In the genomic region with DNA sequence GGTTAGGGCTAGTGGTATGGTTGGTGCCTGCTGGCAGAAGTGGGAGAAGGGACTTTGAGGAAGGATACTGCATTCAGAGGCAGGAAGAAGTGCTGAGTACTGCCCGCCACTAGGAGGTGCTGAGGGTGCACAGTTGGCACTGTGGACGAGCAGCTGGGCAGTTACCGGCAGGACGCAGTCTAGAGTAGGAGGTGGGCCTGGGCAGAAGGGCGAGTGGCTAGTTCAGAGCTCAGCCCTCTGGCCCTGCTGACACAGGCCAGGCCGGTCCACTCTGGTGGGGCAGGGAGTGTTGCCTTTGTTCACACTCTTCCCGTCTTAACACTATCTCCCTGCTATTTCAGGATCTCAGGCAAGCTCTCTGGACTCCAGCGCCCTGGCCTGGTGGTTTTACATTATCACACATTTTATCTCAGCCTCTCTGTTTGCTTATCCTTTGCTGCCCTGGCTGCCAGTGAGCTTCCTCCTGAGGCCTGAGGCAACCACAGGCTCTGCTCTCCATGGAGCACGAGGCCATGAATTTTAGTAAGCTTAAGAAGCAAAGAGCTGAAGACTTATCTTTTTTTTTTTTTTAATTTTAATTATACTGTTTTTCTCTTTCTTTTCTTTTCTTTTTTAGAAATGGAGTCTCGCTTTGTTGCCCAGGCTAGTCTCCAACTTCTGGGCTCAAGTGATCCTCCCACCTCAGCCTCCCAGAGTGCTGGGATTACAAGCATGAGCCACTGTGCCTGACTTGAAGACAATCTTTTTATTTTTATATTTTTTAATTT, we compare ENCODE assay signal across 1 cellular context.
A peak's percentile ranks its signal among the peaks of the same experiment; 100 is the strongest.
TF ChIP-seq lines count a peak whose summit lies in the region.

No MANE protein-coding gene starts in this region.

TF ChIP-seq in HEK293, 187 proteins besides CTCF, POLR2A, EP300 and RAD21 (continued from another document and continues in another):
- TF ChIP-seq, protein P1, sequence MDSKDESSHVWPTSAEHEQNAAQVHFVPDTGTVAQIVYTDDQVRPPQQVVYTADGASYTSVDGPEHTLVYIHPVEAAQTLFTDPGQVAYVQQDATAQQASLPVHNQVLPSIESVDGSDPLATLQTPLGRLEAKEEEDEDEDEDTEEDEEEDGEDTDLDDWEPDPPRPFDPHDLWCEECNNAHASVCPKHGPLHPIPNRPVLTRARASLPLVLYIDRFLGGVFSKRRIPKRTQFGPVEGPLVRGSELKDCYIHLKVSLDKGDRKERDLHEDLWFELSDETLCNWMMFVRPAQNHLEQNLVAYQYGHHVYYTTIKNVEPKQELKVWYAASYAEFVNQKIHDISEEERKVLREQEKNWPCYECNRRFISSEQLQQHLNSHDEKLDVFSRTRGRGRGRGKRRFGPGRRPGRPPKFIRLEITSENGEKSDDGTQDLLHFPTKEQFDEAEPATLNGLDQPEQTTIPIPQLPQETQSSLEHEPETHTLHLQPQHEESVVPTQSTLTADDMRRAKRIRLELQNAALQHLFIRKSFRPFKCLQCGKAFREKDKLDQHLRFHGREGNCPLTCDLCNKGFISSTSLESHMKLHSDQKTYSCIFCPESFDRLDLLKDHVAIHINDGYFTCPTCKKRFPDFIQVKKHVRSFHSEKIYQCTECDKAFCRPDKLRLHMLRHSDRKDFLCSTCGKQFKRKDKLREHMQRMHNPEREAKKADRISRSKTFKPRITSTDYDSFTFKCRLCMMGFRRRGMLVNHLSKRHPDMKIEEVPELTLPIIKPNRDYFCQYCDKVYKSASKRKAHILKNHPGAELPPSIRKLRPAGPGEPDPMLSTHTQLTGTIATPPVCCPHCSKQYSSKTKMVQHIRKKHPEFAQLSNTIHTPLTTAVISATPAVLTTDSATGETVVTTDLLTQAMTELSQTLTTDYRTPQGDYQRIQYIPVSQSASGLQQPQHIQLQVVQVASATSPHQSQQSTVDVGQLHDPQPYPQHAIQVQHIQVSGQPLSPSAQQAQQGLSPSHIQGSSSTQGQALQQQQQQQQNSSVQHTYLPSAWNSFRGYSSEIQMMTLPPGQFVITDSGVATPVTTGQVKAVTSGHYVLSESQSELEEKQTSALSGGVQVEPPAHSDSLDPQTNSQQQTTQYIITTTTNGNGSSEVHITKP (tag by site-specific recombination; IDR thresholded peaks at IDR 0.05): 0 out of 2 replicates have a peak, but pooled peaks have one; percentile 29
- no peak for TF ChIP-seq ZNF785 (tag by site-specific recombination; IDR thresholded peaks at IDR 0.05)
- TF ChIP-seq, protein P2, sequence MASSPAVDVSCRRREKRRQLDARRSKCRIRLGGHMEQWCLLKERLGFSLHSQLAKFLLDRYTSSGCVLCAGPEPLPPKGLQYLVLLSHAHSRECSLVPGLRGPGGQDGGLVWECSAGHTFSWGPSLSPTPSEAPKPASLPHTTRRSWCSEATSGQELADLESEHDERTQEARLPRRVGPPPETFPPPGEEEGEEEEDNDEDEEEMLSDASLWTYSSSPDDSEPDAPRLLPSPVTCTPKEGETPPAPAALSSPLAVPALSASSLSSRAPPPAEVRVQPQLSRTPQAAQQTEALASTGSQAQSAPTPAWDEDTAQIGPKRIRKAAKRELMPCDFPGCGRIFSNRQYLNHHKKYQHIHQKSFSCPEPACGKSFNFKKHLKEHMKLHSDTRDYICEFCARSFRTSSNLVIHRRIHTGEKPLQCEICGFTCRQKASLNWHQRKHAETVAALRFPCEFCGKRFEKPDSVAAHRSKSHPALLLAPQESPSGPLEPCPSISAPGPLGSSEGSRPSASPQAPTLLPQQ (tag by site-specific recombination; IDR thresholded peaks at IDR 0.05): no peak
- no peak for TF ChIP-seq YY1 (tag by site-specific recombination; IDR thresholded peaks at IDR 0.05)
- TF ChIP-seq ELK4 (IDR thresholded peaks at IDR 0.05; ENCODE audit: borderline replicate concordance, low read depth, low read length): no peak
- no peak for TF ChIP-seq HOXC10 (CRISPR knock-in tag; IDR thresholded peaks at IDR 0.05)
- TF ChIP-seq ZNF211 (tag by site-specific recombination; IDR thresholded peaks at IDR 0.05; ENCODE audit: low read depth): no peak
- peak; percentile 17; the same call in 1 of the 2 replicates for TF ChIP-seq ZNF394 (tag by site-specific recombination; IDR thresholded peaks at IDR 0.05; ENCODE audit: borderline replicate concordance)
- no peak for TF ChIP-seq MYNN (tag by site-specific recombination; IDR thresholded peaks at IDR 0.05; ENCODE audit: borderline replicate concordance)
- TF ChIP-seq ZFP37 (tag by site-specific recombination; IDR thresholded peaks at IDR 0.05): 0 out of 2 replicates have a peak, but pooled peaks have one; percentile 54
- TF ChIP-seq ZNF138 (tag by site-specific recombination; IDR thresholded peaks at IDR 0.05; ENCODE audit: borderline replicate concordance): no peak
- no peak for TF ChIP-seq ZNF596 (tag by site-specific recombination; IDR thresholded peaks at IDR 0.05)
- no peak for TF ChIP-seq ZNF776 (tag by site-specific recombination; IDR thresholded peaks at IDR 0.05; ENCODE audit: borderline replicate concordance)
- TF ChIP-seq ZNF585B (tag by site-specific recombination; IDR thresholded peaks at IDR 0.05): no peak
- TF ChIP-seq ZNF549 (tag by site-specific recombination; IDR thresholded peaks at IDR 0.05): no peak
- TF ChIP-seq ZBTB17 (tag by site-specific recombination; IDR thresholded peaks at IDR 0.05): peak; percentile 83
- TF ChIP-seq GLI4 (tag by site-specific recombination; IDR thresholded peaks at IDR 0.05): no peak
- TF ChIP-seq, protein P3, sequence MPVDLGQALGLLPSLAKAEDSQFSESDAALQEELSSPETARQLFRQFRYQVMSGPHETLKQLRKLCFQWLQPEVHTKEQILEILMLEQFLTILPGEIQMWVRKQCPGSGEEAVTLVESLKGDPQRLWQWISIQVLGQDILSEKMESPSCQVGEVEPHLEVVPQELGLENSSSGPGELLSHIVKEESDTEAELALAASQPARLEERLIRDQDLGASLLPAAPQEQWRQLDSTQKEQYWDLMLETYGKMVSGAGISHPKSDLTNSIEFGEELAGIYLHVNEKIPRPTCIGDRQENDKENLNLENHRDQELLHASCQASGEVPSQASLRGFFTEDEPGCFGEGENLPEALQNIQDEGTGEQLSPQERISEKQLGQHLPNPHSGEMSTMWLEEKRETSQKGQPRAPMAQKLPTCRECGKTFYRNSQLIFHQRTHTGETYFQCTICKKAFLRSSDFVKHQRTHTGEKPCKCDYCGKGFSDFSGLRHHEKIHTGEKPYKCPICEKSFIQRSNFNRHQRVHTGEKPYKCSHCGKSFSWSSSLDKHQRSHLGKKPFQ (tag by site-specific recombination; IDR thresholded peaks at IDR 0.05): no peak
- no peak for TF ChIP-seq ZBTB1 (tag by site-specific recombination; IDR thresholded peaks at IDR 0.05)
- no peak for TF ChIP-seq KLF10 (tag by site-specific recombination; IDR thresholded peaks at IDR 0.05)
- TF ChIP-seq ZBTB6 (tag by site-specific recombination; IDR thresholded peaks at IDR 0.05): peak; percentile 27; the same call in 1 of the 2 replicates
- peak; percentile 40; the same call in 1 of the 2 replicates for TF ChIP-seq ZNF341 (tag by site-specific recombination; IDR thresholded peaks at IDR 0.05; ENCODE audit: low read depth)
- peak; percentile 98 for TF ChIP-seq ZNF654 (tag by site-specific recombination; IDR thresholded peaks at IDR 0.05; ENCODE audit: low read depth)
- TF ChIP-seq ZNF140 (tag by site-specific recombination; IDR thresholded peaks at IDR 0.05): no peak
- TF ChIP-seq, protein P4, sequence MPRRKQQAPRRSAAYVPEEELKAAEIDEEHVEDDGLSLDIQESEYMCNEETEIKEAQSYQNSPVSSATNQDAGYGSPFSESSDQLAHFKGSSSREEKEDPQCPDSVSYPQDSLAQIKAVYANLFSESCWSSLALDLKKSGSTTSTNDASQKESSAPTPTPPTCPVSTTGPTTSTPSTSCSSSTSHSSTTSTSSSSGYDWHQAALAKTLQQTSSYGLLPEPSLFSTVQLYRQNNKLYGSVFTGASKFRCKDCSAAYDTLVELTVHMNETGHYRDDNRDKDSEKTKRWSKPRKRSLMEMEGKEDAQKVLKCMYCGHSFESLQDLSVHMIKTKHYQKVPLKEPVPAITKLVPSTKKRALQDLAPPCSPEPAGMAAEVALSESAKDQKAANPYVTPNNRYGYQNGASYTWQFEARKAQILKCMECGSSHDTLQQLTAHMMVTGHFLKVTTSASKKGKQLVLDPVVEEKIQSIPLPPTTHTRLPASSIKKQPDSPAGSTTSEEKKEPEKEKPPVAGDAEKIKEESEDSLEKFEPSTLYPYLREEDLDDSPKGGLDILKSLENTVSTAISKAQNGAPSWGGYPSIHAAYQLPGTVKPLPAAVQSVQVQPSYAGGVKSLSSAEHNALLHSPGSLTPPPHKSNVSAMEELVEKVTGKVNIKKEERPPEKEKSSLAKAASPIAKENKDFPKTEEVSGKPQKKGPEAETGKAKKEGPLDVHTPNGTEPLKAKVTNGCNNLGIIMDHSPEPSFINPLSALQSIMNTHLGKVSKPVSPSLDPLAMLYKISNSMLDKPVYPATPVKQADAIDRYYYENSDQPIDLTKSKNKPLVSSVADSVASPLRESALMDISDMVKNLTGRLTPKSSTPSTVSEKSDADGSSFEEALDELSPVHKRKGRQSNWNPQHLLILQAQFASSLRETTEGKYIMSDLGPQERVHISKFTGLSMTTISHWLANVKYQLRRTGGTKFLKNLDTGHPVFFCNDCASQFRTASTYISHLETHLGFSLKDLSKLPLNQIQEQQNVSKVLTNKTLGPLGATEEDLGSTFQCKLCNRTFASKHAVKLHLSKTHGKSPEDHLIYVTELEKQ (tag by site-specific recombination; IDR thresholded peaks at IDR 0.05; ENCODE audit: borderline replicate concordance): no peak
- TF ChIP-seq ZNF670 (tag by site-specific recombination; IDR thresholded peaks at IDR 0.05; ENCODE audit: low read depth): no peak
- TF ChIP-seq ZFP41 (tag by site-specific recombination; IDR thresholded peaks at IDR 0.05; ENCODE audit: borderline replicate concordance): no peak
- 0 out of 2 replicates have a peak, but pooled peaks have one; percentile 32 for TF ChIP-seq ZIC2 (tag by site-specific recombination; IDR thresholded peaks at IDR 0.05)
- no peak for TF ChIP-seq ZNF623 (tag by site-specific recombination; IDR thresholded peaks at IDR 0.05)
- TF ChIP-seq BCL11B (tag by site-specific recombination; IDR thresholded peaks at IDR 0.05; ENCODE audit: low read depth): no peak; the same call in 1 of the 2 replicates
- no peak for TF ChIP-seq ZNF10 (tag by site-specific recombination; IDR thresholded peaks at IDR 0.05)
- no peak for TF ChIP-seq ZNF423 (tag by site-specific recombination; IDR thresholded peaks at IDR 0.05)
- TF ChIP-seq ZNF335 (tag by site-specific recombination; conservative IDR thresholded peaks at IDR 0.05): peak; percentile 75
- TF ChIP-seq KLF9 (tag by site-specific recombination; IDR thresholded peaks at IDR 0.05; ENCODE audit: low read depth): no peak
- TF ChIP-seq ZFP3 (tag by site-specific recombination; IDR thresholded peaks at IDR 0.05; ENCODE audit: low read depth): no peak
- peak; percentile 44 for TF ChIP-seq ZBTB26 (tag by site-specific recombination; optimal IDR thresholded peaks at IDR 0.05)
- peak; percentile 100 for TF ChIP-seq ZNF2 (tag by site-specific recombination; IDR thresholded peaks at IDR 0.05)
- TF ChIP-seq ZNF391 (tag by site-specific recombination; IDR thresholded peaks at IDR 0.05; ENCODE audit: borderline replicate concordance, low read depth): peak; percentile 77; the same call in 1 of the 2 replicates
- TF ChIP-seq KLF1 (tag by site-specific recombination; IDR thresholded peaks at IDR 0.05): no peak
- TF ChIP-seq ZBTB44 (tag by site-specific recombination; IDR thresholded peaks at IDR 0.05): no peak
